ENCODE assay signal across 9 cellular contexts in genomic region chr9:119859128-119859527, GRCh38.
"Had no signal": no experiment of that assay in that cellular context is flagged by ENCODE, and none has a peak within 500 bp of the region (broad histone marks: within the 10 kb centered on the region; RNA-seq: fewer than 3 reads in every experiment).

No MANE protein-coding gene starts in this region.

- H3K9me3 Mint-ChIP-seq: GM23338, H9 had no signal

- DNase-seq: GM23248, GOT3, H7, H9, HCEC 1CT, HFFc6 had no signal

- H3K27ac Mint-ChIP-seq: GM23338, H9, HFFc6 had no signal

- H3K4me1 ChIP-seq: HAP-1 had no signal

- H3K4me3 ChIP-seq: GM23248, GM23338, HAP-1 had no signal

- H3K4me3 Mint-ChIP-seq: GM23338, H9, HFFc6 had no signal

- H3K9me3 ChIP-seq: HAP-1 had no signal

- H3K27ac ChIP-seq: GM23248 had no signal

- ATAC-seq: GM23338, HCT116 had no signal
